19 cellular contexts compared by ENCODE assay signal in the genomic region with DNA sequence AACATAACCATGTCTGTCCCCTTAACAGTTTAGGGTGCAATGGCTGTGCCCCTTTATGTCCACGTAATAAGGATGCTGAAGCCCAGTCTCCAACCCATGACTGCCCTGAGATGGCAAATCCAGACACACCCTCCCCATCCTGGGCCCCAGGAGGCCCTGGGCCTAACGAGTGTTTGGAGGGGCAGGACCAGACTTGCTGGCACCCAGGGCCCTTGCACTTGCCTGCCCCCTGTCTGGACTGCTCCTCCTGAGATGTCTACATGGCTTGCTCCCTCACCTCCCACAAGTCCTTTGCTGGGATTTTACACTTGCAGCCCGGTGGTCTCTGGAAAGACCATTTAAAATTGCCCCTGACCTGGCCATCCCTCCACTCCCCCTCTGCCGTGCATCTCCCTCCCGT.
DNase-seq lines count a peak whose midpoint lies in the region; ATAC-seq and TF ChIP-seq lines count a peak whose summit lies in the region.
"Had no signal": no experiment of that assay in that cellular context is flagged by ENCODE, and none has a peak within 500 bp of the region (broad histone marks: within the 10 kb centered on the region; RNA-seq: fewer than 3 reads in every experiment).

No MANE protein-coding gene starts in this region.

- H3K4me2 ChIP-seq in HCT116 (ENCODE audit: low read length): no peak overlapping the region

- H3K27me3 Mint-ChIP-seq in glutamatergic neuron (ENCODE audit: unreplicated experiment): peaks cover 23% of the 10 kb centered on the region

- no peak for TF ChIP-seq RAD21 in HCT116 (IDR thresholded peaks at IDR 0.05; ENCODE audit: low read depth)

- H3K9ac ChIP-seq in HCT116 (ENCODE audit: low read length): no peak overlapping the region

- H3K4me3 ChIP-seq in HCT116 (replicated peaks in 1 of 2; ENCODE audit: low read depth in 1 of 2, low read length in 2 of 2) (no peak overlapping the region), WERI-Rb-1 (ENCODE audit: low read depth, low read length) (no peak overlapping the region)

- no peaks in the 10 kb centered on the region for H3K4me1 ChIP-seq in HCT116 (ENCODE audit: control insufficient read depth in 1 of 2, insufficient read depth in 2 of 2, low read length in 2 of 2)

- no peak for TF ChIP-seq POLR2A in HCT116 (IDR thresholded peaks at IDR 0.05; ENCODE audit: borderline replicate concordance, extremely low read depth, insufficient read depth, insufficient read length)

- POLR2A ChIA-PET in HCT116 (lab: Charles Lee): no interaction called here

- RAD21 ChIA-PET in HCT116 (lab: Charles Lee; ENCODE audit: low non-redundant PET in 1 of 2, low total read pairs in 2 of 2, uncharacterized antibody in 2 of 2, unreplicated experiment in 2 of 2): no interaction called here

- peak; percentile 59 for ATAC-seq in HCT116
- ATAC-seq in HG03439 (IDR thresholded peaks at IDR 0.05; ENCODE audit: unreplicated experiment): no peak
- ATAC-seq: SK-N-SH treated with all-trans-retinoic acid at 6 μM for 48 hours had no signal

- TF ChIP-seq CTCF in HCT116 (IDR thresholded peaks at IDR 0.05 in 2 of 3, conservative IDR thresholded peaks at IDR 0.05 in 1 of 3; ENCODE audit: borderline replicate concordance in 1 of 3, insufficient read depth in 1 of 3, low read depth in 2 of 3, low read length in 2 of 3) (no peak), WERI-Rb-1 (IDR thresholded peaks at IDR 0.05; ENCODE audit: low read depth, low read length) (peak; percentile 40; the same call in 1 of the 2 replicates), glutamatergic neuron (IDR thresholded peaks at IDR 0.05; ENCODE audit: partially characterized antibody, unreplicated experiment) (no peak)

- peaks cover 7% of the 10 kb centered on the region for H3K9me3 Mint-ChIP-seq in glutamatergic neuron (ENCODE audit: unreplicated experiment)
- H3K9me3 Mint-ChIP-seq: CD4-positive, alpha-beta T cell had no signal

- H3K79me2 ChIP-seq in HCT116 (ENCODE audit: insufficient read depth, low read length): no peaks in the 10 kb centered on the region

- no peaks in the 10 kb centered on the region for H3K9me2 ChIP-seq in HCT116 (ENCODE audit: insufficient read depth)

- DNase-seq in NCI-H1417 (lab: John Stamatoyannopoulos, UW) (peak in 2 of 3 experiments; percentile 9 to 10), NCI-H1417 treated with DMSO at 0.1 percent for 48 hours (lab: John Stamatoyannopoulos, UW) (no peak), HCT116 (ENCODE audit: low read depth, low spot score) (no peak), WERI-Rb-1 (peak; percentile 34), glutamatergic neuron (peak; percentile 9), SKM-1 (lab: John Stamatoyannopoulos, UW; ENCODE audit: unreplicated experiment) (no peak)
- no peak for DNase-seq in activated CD4-positive, alpha-beta T cell treated with anti-CD3 and anti-CD28 coated beads, Interleukin-2, amount 50 U/mL, for 4 hours
- DNase-seq: 8988T; Caco-2; CD4-positive, alpha-beta T cell; GF-D8; IMR-90; NCI-H2081; NCI-H226; RPMI8226; SIG-M5 had no signal

- H3K9me3 ChIP-seq in HCT116 (ENCODE audit: control insufficient read depth in 1 of 2, insufficient read depth in 1 of 2, low read depth in 1 of 2, low read length in 2 of 2) (no peaks in the 10 kb centered on the region), WERI-Rb-1 (ENCODE audit: severe bottlenecking) (no peaks in the 10 kb centered on the region)
- H3K9me3 ChIP-seq: Caco-2 had no signal

- H3K27ac Mint-ChIP-seq in glutamatergic neuron (ENCODE audit: unreplicated experiment): no peak overlapping the region
- H3K27ac Mint-ChIP-seq: CD4-positive, alpha-beta T cell had no signal

- no peak overlapping the region for H3K4me3 Mint-ChIP-seq in glutamatergic neuron (ENCODE audit: unreplicated experiment)
- H3K4me3 Mint-ChIP-seq: CD4-positive, alpha-beta T cell had no signal

- intact Hi-C loops in HCT116 (cut with micrococcal nuclease): no loop called here

- H3K36me3 ChIP-seq in HCT116 (ENCODE audit: control insufficient read depth in 1 of 2, insufficient read depth in 2 of 2, low read length in 2 of 2) (no peaks in the 10 kb centered on the region), WERI-Rb-1 (no peaks in the 10 kb centered on the region)

- peaks cover 35% of the 10 kb centered on the region for H3K4me1 Mint-ChIP-seq in glutamatergic neuron (ENCODE audit: low read depth, unreplicated experiment)

- CTCF ChIA-PET in HCT116 (lab: Charles Lee): no interaction called here

- peaks cover 34% of the 10 kb centered on the region; the same call in 1 of the 2 replicates for H3K27me3 ChIP-seq in HCT116 (ENCODE audit: insufficient read depth, low read length)
- no peaks in the 10 kb centered on the region for H3K27me3 ChIP-seq in WERI-Rb-1 (ENCODE audit: insufficient read depth, low read depth, severe bottlenecking)

- no TSS peak for BruUV-seq in HCT116 (replicated peaks; lab: Mats Ljungman, UMichigan)

- H4K20me1 ChIP-seq in HCT116 (ENCODE audit: insufficient read depth): no peaks in the 10 kb centered on the region

- H2AFZ ChIP-seq in HCT116 (ENCODE audit: low read depth, low read length, poor library complexity, severe bottlenecking): no peak overlapping the region

- no peaks in the 10 kb centered on the region for H3K36me3 Mint-ChIP-seq in glutamatergic neuron (ENCODE audit: unreplicated experiment)

- H3K27ac ChIP-seq in HCT116 (ENCODE audit: low read depth, low read length) (no peak overlapping the region), WERI-Rb-1 (no peak overlapping the region)
- H3K27ac ChIP-seq: HL-60 had no signal

TF ChIP-seq in HCT116, 20 proteins besides CTCF, POLR2A, EP300 and RAD21 (continues in another document):
- TF ChIP-seq FOSL1 (IDR thresholded peaks at IDR 0.05; ENCODE audit: low read depth) (no peak), ELF1 (IDR thresholded peaks at IDR 0.05; ENCODE audit: borderline replicate concordance, low read depth) (no peak), YY1 (IDR thresholded peaks at IDR 0.05; ENCODE audit: extremely low read depth, insufficient replicate concordance, low read depth, low read length) (no peak), JUND (IDR thresholded peaks at IDR 0.05) (no peak), ZNF274 (IDR thresholded peaks at IDR 0.05; ENCODE audit: low read depth, low read length) (no peak), SRF (IDR thresholded peaks at IDR 0.05; ENCODE audit: low read depth) (no peak), ZBTB33 (IDR thresholded peaks at IDR 0.05; ENCODE audit: extremely low read depth, insufficient replicate concordance, low read length) (no peak), SIN3A (IDR thresholded peaks at IDR 0.05; ENCODE audit: low read depth) (no peak), ATF3 (IDR thresholded peaks at IDR 0.05) (no peak), EZH2 (IDR thresholded peaks at IDR 0.05) (no peak), EZH2phosphoT487 (IDR thresholded peaks at IDR 0.05; ENCODE audit: borderline replicate concordance) (no peak), TCF7L2 (IDR thresholded peaks at IDR 0.05; ENCODE audit: borderline replicate concordance, extremely low read depth, insufficient read depth, insufficient read length) (no peak), POLR2AphosphoS5 (IDR thresholded peaks at IDR 0.05; ENCODE audit: low read depth, low read length) (no peak), EGR1 (IDR thresholded peaks at IDR 0.05; ENCODE audit: low read depth) (no peak)
- TF ChIP-seq, protein P1, sequence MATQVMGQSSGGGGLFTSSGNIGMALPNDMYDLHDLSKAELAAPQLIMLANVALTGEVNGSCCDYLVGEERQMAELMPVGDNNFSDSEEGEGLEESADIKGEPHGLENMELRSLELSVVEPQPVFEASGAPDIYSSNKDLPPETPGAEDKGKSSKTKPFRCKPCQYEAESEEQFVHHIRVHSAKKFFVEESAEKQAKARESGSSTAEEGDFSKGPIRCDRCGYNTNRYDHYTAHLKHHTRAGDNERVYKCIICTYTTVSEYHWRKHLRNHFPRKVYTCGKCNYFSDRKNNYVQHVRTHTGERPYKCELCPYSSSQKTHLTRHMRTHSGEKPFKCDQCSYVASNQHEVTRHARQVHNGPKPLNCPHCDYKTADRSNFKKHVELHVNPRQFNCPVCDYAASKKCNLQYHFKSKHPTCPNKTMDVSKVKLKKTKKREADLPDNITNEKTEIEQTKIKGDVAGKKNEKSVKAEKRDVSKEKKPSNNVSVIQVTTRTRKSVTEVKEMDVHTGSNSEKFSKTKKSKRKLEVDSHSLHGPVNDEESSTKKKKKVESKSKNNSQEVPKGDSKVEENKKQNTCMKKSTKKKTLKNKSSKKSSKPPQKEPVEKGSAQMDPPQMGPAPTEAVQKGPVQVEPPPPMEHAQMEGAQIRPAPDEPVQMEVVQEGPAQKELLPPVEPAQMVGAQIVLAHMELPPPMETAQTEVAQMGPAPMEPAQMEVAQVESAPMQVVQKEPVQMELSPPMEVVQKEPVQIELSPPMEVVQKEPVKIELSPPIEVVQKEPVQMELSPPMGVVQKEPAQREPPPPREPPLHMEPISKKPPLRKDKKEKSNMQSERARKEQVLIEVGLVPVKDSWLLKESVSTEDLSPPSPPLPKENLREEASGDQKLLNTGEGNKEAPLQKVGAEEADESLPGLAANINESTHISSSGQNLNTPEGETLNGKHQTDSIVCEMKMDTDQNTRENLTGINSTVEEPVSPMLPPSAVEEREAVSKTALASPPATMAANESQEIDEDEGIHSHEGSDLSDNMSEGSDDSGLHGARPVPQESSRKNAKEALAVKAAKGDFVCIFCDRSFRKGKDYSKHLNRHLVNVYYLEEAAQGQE (IDR thresholded peaks at IDR 0.05; ENCODE audit: low read depth): no peak
- TF ChIP-seq, protein P2, sequence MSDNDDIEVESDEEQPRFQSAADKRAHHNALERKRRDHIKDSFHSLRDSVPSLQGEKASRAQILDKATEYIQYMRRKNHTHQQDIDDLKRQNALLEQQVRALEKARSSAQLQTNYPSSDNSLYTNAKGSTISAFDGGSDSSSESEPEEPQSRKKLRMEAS (IDR thresholded peaks at IDR 0.05): no peak

Comparison
In these comparisons a context has a peak if more than half of its experiments do, and no peak if none do; other contexts are left out.
1. DNase-seq: peak in NCI-H1417 (2 of 3), WERI-Rb-1 (single experiment) and glutamatergic neuron (single experiment); none in NCI-H1417 treated with DMSO at 0.1 percent for 48 hours (single experiment), HCT116 (single experiment), SKM-1 (single experiment) and activated CD4-positive, alpha-beta T cell treated with anti-CD3 and anti-CD28 coated beads, Interleukin-2, amount 50 U/mL, for 4 hours (0 of 2).